ENCODE assay signal across 13 cellular contexts in genomic region chr10:88379575-88379974, GRCh38.
DNase-seq lines count a peak whose midpoint lies in the region; ATAC-seq, FAIRE-seq and TF ChIP-seq lines count a peak whose summit lies in the region.
"Had no signal": no experiment of that assay in that cellular context is flagged by ENCODE, and none has a peak within 500 bp of the region (broad histone marks: within the 10 kb centered on the region; RNA-seq: fewer than 3 reads in every experiment).

No MANE protein-coding gene starts in this region.

- H3K27me3 ChIP-seq in MG63 = no peaks in the 10 kb centered on the region
- no peaks in the 10 kb centered on the region for H3K27me3 ChIP-seq in GM12878 (replicated peaks in 1 of 2; ENCODE audit: control insufficient read depth in 2 of 2, insufficient read depth in 2 of 2, low read length in 1 of 2)
- H3K27me3 ChIP-seq in HAP-1 (ENCODE audit: low read depth) = no peaks in the 10 kb centered on the region

- DNase-seq in Daoy (ENCODE audit: low read depth) (peak; percentile 15), MG63 (peak; percentile 37), GM12878 (ENCODE audit: low read depth, low spot score) (no peak), left lobe of liver (ENCODE audit: low spot score) (no peak), glutamatergic neuron (no peak), HAP-1 (ENCODE audit: low spot score in 2 of 2) (no peak)
- no peak for DNase-seq in stimulated activated naive CD8-positive, alpha-beta T cell treated with anti-CD3 and anti-CD28 coated beads, Interleukin-15, amount 100 ng/mL, for 72 hours
- DNase-seq: CD4-positive, CD25-positive, alpha-beta regulatory T cell; NCI-H1092; Right ventricle myocardium superior had no signal

- no peaks in the 10 kb centered on the region for H3K79me2 ChIP-seq in GM12878 (ENCODE audit: control insufficient read depth, insufficient read depth, low read length)

- peaks cover 4% of the 10 kb centered on the region for H3K36me3 Mint-ChIP-seq in glutamatergic neuron (ENCODE audit: unreplicated experiment)
- H3K36me3 Mint-ChIP-seq: brain; CD4-positive, CD25-positive, alpha-beta regulatory T cell had no signal

- H3K4me1 Mint-ChIP-seq in glutamatergic neuron (ENCODE audit: low read depth, unreplicated experiment) = peaks cover 2% of the 10 kb centered on the region
- peaks cover 12% of the 10 kb centered on the region for H3K4me1 Mint-ChIP-seq in stimulated activated naive CD8-positive, alpha-beta T cell treated with anti-CD3 and anti-CD28 coated beads, Interleukin-15, amount 100 ng/mL, for 72 hours
- H3K4me1 Mint-ChIP-seq: brain had no signal

- WGBS in GM12878 (ENCODE audit: insufficient coverage, insufficient replicate concordance, low lambda C conversion rate, missing lambda C conversion rate) = 96% methylated on average over 2 of the region's 2 CpGs

- intact Hi-C loops in GM12878 (cut with micrococcal nuclease; ENCODE audit: unreplicated experiment) = no loop called here

- H3K9me3 Mint-ChIP-seq in glutamatergic neuron (ENCODE audit: unreplicated experiment) = no peaks in the 10 kb centered on the region
- H3K9me3 Mint-ChIP-seq in stimulated activated naive CD8-positive, alpha-beta T cell treated with anti-CD3 and anti-CD28 coated beads, Interleukin-15, amount 100 ng/mL, for 72 hours = peaks cover 0 to 4% of the 10 kb centered on the region in 2 donors

- H3K36me3 ChIP-seq in MG63 = no peaks in the 10 kb centered on the region
- H3K36me3 ChIP-seq in GM12878 (ENCODE audit: control insufficient read depth in 2 of 2, insufficient read depth in 2 of 2, low read length in 1 of 2) = no peaks in the 10 kb centered on the region
- no peaks in the 10 kb centered on the region for H3K36me3 ChIP-seq in HAP-1 (replicated peaks)

- TF ChIP-seq CTCF in GM12878 (IDR thresholded peaks at IDR 0.05 in 2 of 3, conservative IDR thresholded peaks at IDR 0.05 in 1 of 3; ENCODE audit: control insufficient read depth in 2 of 3, extremely low read depth in 1 of 3, insufficient read depth in 1 of 3, low read depth in 3 of 3, low read length in 3 of 3) (no peak), glutamatergic neuron (IDR thresholded peaks at IDR 0.05; ENCODE audit: partially characterized antibody, unreplicated experiment) (no peak)

- peaks cover 2% of the 10 kb centered on the region; the same call in 1 of the 2 replicates for H3K9me3 ChIP-seq in MG63
- H3K9me3 ChIP-seq in GM12878 (replicated peaks; ENCODE audit: control insufficient read depth, insufficient read depth, low read length) = peaks cover 3% of the 10 kb centered on the region; the same call in 2 of the 3 replicates
- no peaks in the 10 kb centered on the region for H3K9me3 ChIP-seq in HAP-1

- H3K27ac Mint-ChIP-seq in glutamatergic neuron (ENCODE audit: unreplicated experiment) = no peak overlapping the region
- no peak overlapping the region for H3K27ac Mint-ChIP-seq in stimulated activated naive CD8-positive, alpha-beta T cell treated with anti-CD3 and anti-CD28 coated beads, Interleukin-15, amount 100 ng/mL, for 72 hours
- H3K27ac Mint-ChIP-seq: brain had no signal

- CTCF ChIA-PET in GM12878 (lab: Yijun Ruan, JAX) = interaction anchor here (1.1 to 1.2 kb wide), 2 partner anchors 10 to 12 kb away, joined by 3 read pairs; no protein-coding TSS in a partner anchor

- POLR2A ChIA-PET in GM12878 (lab: Charles Lee) = no interaction called here

- RAD21 ChIA-PET in GM12878 (lab: Charles Lee; ENCODE audit: unreplicated experiment) = interaction anchor here (1.1 kb wide), 1 partner anchor 9 kb away, joined by 3 read pairs; no protein-coding TSS in a partner anchor

- no peak for TF ChIP-seq RAD21 in GM12878 (IDR thresholded peaks at IDR 0.05; ENCODE audit: insufficient read depth, low read depth, low read length)

- H3K4me3 ChIP-seq in MG63 = no peak overlapping the region
- H3K4me3 ChIP-seq in GM12878 = no peak overlapping the region
- H3K4me3 ChIP-seq in HAP-1 = no peak overlapping the region

- BruUV-seq in GM12878 (replicated peaks; lab: Mats Ljungman, UMichigan) = no TSS peak

- SMC1A ChIA-PET in GM12878 (lab: Charles Lee; ENCODE audit: uncharacterized antibody, unreplicated experiment) = interaction anchor here (0.8 kb wide), 1 partner anchor 170 kb away, joined by 3 read pairs; no protein-coding TSS in a partner anchor

- no peak overlapping the region for H3K4me2 ChIP-seq in GM12878 (ENCODE audit: control insufficient read depth, insufficient read depth)

- TF ChIP-seq EP300 in GM12878 (IDR thresholded peaks at IDR 0.05; ENCODE audit: borderline replicate concordance in 1 of 2, control insufficient read depth in 1 of 2, low read depth in 2 of 2, low read length in 2 of 2) = no peak

- in situ Hi-C loops in GM12878 (cut with MboI) = no loop called here
- in situ Hi-C loops in HAP-1 (cut with MboI; ENCODE audit: low sequenced_read_pairs) = no loop called here

- no peak overlapping the region; the same call in 1 of the 2 replicates for H2AFZ ChIP-seq in GM12878 (ENCODE audit: control insufficient read depth, low read depth, low read length)

- H3K9ac ChIP-seq in GM12878 (ENCODE audit: control insufficient read depth, insufficient read depth, low read length) = no peak overlapping the region

- no peak for TF ChIP-seq POLR2A in GM12878 (IDR thresholded peaks at IDR 0.05; ENCODE audit: low read depth, low read length)

- H3K27ac ChIP-seq in GM12878 (ENCODE audit: control insufficient read depth, insufficient read depth) = no peak overlapping the region

- no peak overlapping the region for H3K4me3 Mint-ChIP-seq in glutamatergic neuron (ENCODE audit: unreplicated experiment)
- no peak overlapping the region for H3K4me3 Mint-ChIP-seq in stimulated activated naive CD8-positive, alpha-beta T cell treated with anti-CD3 and anti-CD28 coated beads, Interleukin-15, amount 100 ng/mL, for 72 hours
- H3K4me3 Mint-ChIP-seq: brain; CD4-positive, CD25-positive, alpha-beta regulatory T cell had no signal

- no peaks in the 10 kb centered on the region for H4K20me1 ChIP-seq in GM12878 (ENCODE audit: control insufficient read depth, insufficient read depth)

- ATAC-seq in GM12878 (peak; percentile 35), left lobe of liver (peak; percentile 45), GM19023 (IDR thresholded peaks at IDR 0.05; ENCODE audit: unreplicated experiment) (no peak)
- ATAC-seq in stimulated activated naive CD8-positive, alpha-beta T cell treated with anti-CD3 and anti-CD28 coated beads, Interleukin-15, amount 100 ng/mL, for 72 hours = no peak

- H3K4me1 ChIP-seq in GM12878 (ENCODE audit: control insufficient read depth, insufficient read depth, low read length) (peaks cover 3% of the 10 kb centered on the region), HAP-1 (no peaks in the 10 kb centered on the region)

- FAIRE-seq in GM12878 (lab: Jason Lieb, UNC) = no peak
- FAIRE-seq: TTC549 had no signal

- peaks cover 1% of the 10 kb centered on the region for H3K27me3 Mint-ChIP-seq in glutamatergic neuron (ENCODE audit: unreplicated experiment)
- no peaks in the 10 kb centered on the region for H3K27me3 Mint-ChIP-seq in stimulated activated naive CD8-positive, alpha-beta T cell treated with anti-CD3 and anti-CD28 coated beads, Interleukin-15, amount 100 ng/mL, for 72 hours
- H3K27me3 Mint-ChIP-seq: brain; CD4-positive, CD25-positive, alpha-beta regulatory T cell had no signal

TF ChIP-seq in GM12878, 131 proteins besides CTCF, POLR2A, EP300 and RAD21:
- TF ChIP-seq NFIC (IDR thresholded peaks at IDR 0.05; ENCODE audit: low read depth, low read length) = no peak
- TF ChIP-seq RUNX3 (IDR thresholded peaks at IDR 0.05; ENCODE audit: low read length) = peak; percentile 64; the same call in 1 of the 2 replicates

Comparison
In these comparisons a context has a peak if more than half of its experiments do, and no peak if none do; other contexts are left out.
1. DNase-seq: peak in Daoy (single experiment) and MG63 (single experiment); none in GM12878 (single experiment), left lobe of liver (single experiment), glutamatergic neuron (single experiment), stimulated activated naive CD8-positive, alpha-beta T cell treated with anti-CD3 and anti-CD28 coated beads, Interleukin-15, amount 100 ng/mL, for 72 hours (0 of 2) and HAP-1 (0 of 2).
2. ATAC-seq: peak in GM12878 (single experiment) and left lobe of liver (single experiment); none in stimulated activated naive CD8-positive, alpha-beta T cell treated with anti-CD3 and anti-CD28 coated beads, Interleukin-15, amount 100 ng/mL, for 72 hours (single experiment) and GM19023 (single experiment).